In the genomic region with DNA sequence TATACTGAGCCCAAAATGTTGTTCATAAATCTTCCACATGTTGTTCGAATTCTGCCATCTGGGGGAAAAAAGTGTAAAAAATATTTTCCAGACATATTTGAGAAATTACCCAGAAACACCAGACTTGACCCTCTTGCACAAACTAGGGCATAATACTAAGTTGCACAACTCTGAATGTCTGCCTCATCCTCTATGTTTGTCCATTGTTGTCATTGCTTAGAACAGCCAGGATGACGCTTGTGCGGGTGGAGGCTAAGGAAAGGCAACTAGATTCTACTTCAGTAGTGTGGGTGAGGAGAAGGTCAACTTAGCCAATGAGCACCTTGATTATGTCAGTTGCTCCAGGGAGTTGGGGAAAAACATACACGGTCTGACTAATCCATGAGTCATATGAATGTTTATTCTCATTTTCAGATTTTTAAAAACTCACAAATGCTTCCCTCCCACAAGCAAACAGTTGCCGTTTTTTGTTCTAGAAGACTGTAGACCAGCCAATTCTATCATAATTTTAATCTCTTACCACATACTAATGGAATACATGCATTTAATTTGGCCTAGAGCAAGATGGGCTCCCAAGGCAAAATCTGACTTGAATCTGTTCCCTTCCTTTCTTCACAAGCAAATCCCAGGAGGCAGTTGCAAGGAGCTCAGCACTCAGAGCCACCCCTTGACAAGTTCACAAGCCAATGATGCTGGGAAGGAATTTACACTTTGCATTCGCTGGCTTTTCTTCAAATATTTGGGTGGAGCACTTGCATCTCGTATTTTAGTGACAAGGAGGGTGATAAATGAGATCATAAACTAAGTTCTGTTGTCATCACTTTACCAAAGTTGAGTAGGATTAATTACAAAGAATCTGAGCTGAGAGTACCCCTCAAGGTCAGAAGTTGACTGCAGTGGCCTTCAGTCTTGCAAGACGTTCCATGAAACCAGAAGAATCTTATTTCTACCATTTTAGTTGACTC, we compare ENCODE assay signal across 8 cellular contexts.
A peak's percentile ranks its signal among the peaks of the same experiment; 100 is the strongest.
DNase-seq lines count a peak whose midpoint lies in the region; ATAC-seq and TF ChIP-seq lines count a peak whose summit lies in the region.

No MANE protein-coding gene starts in this region.

- 15 to 19% methylated on average over 6 to 8 of the region's 8 CpGs for WGBS in gastroesophageal sphincter (ENCODE audit: low coverage in 1 of 2), 2 donors

- H3K27ac Mint-ChIP-seq in activated T-helper 2 cell treated with anti-CD3 and anti-CD28 coated beads, Interferon-gamma antibody, Interleukin-2, Interleukin-4, amounts not matched to agents 10 μg/mL and 5 μg/mL and 100 μg/mL, durations not matched to agents 14 hours and 24 hours and 36 hours: no peak overlapping the region

- H3K27ac ChIP-seq in gastroesophageal sphincter: peak overlapping the region; percentile 57 to 78 (median 69)

- peaks cover 12% of the 10 kb centered on the region for H3K4me1 Mint-ChIP-seq in activated T-helper 2 cell treated with anti-CD3 and anti-CD28 coated beads, Interferon-gamma antibody, Interleukin-2, Interleukin-4, amounts not matched to agents 10 μg/mL and 5 μg/mL and 100 μg/mL, durations not matched to agents 14 hours and 24 hours and 36 hours (ENCODE audit: low read depth)

- no peak for TF ChIP-seq EP300 in gastroesophageal sphincter (IDR thresholded peaks at IDR 0.05)

- H3K36me3 ChIP-seq in gastroesophageal sphincter: no peaks in the 10 kb centered on the region

- TF ChIP-seq POLR2A in gastroesophageal sphincter (IDR thresholded peaks at IDR 0.05): no peak

- H3K9me3 ChIP-seq in gastroesophageal sphincter: no peaks in the 10 kb centered on the region

- H3K9me3 Mint-ChIP-seq in activated T-helper 2 cell treated with anti-CD3 and anti-CD28 coated beads, Interferon-gamma antibody, Interleukin-2, Interleukin-4, amounts not matched to agents 10 μg/mL and 5 μg/mL and 100 μg/mL, durations not matched to agents 14 hours and 24 hours and 36 hours: no peaks in the 10 kb centered on the region

- H3K4me3 ChIP-seq in gastroesophageal sphincter: no peak overlapping the region

- H3K36me3 Mint-ChIP-seq in activated T-helper 2 cell treated with anti-CD3 and anti-CD28 coated beads, Interferon-gamma antibody, Interleukin-2, Interleukin-4, amounts not matched to agents 10 μg/mL and 5 μg/mL and 100 μg/mL, durations not matched to agents 14 hours and 24 hours and 36 hours (ENCODE audit: low read depth): no peaks in the 10 kb centered on the region

- peak; percentile 100 for DNase-seq in HCEC 1CT
- DNase-seq in T1000 (lab: John Stamatoyannopoulos, UW): peak; percentile 82
- DNase-seq in smooth muscle cell of the brain vasculature (ENCODE audit: low read depth, low spot score): peak; percentile 58
- DNase-seq in NCI-H524 treated with DMSO at 0.1 percent for 48 hours (lab: John Stamatoyannopoulos, UW): no peak
- no peak for DNase-seq in activated T-helper 2 cell treated with anti-CD3 and anti-CD28 coated beads, Interferon-gamma antibody, Interleukin-2, Interleukin-4, amounts not matched to agents 10 μg/mL and 5 μg/mL and 100 μg/mL, durations not matched to agents 14 hours and 24 hours and 36 hours (ENCODE audit: low spot score)

- H3K27me3 ChIP-seq in gastroesophageal sphincter: no peaks in the 10 kb centered on the region

- no peak for TF ChIP-seq CTCF in gastroesophageal sphincter (IDR thresholded peaks at IDR 0.05)

- intact Hi-C loops in activated T-helper 2 cell treated with anti-CD3 and anti-CD28 coated beads, Interferon-gamma antibody, Interleukin-2, Interleukin-4, amounts not matched to agents 10 μg/mL and 5 μg/mL and 100 μg/mL, durations not matched to agents 14 hours and 24 hours and 36 hours (cut with micrococcal nuclease): no loop called here

- ATAC-seq in gastroesophageal sphincter (peak; percentile 96), GM18517 (IDR thresholded peaks at IDR 0.05; ENCODE audit: unreplicated experiment) (no peak), GM19467 (IDR thresholded peaks at IDR 0.05; ENCODE audit: unreplicated experiment) (no peak)

- no peak overlapping the region for H3K4me3 Mint-ChIP-seq in activated T-helper 2 cell treated with anti-CD3 and anti-CD28 coated beads, Interferon-gamma antibody, Interleukin-2, Interleukin-4, amounts not matched to agents 10 μg/mL and 5 μg/mL and 100 μg/mL, durations not matched to agents 14 hours and 24 hours and 36 hours (ENCODE audit: low read depth)

- peaks cover 6 to 17% (median 9%) of the 10 kb centered on the region in 3 donors for H3K4me1 ChIP-seq in gastroesophageal sphincter

- peaks cover 11% of the 10 kb centered on the region for H3K27me3 Mint-ChIP-seq in activated T-helper 2 cell treated with anti-CD3 and anti-CD28 coated beads, Interferon-gamma antibody, Interleukin-2, Interleukin-4, amounts not matched to agents 10 μg/mL and 5 μg/mL and 100 μg/mL, durations not matched to agents 14 hours and 24 hours and 36 hours (ENCODE audit: low read depth)

Comparison
In these comparisons a context has a peak if more than half of its experiments do, and no peak if none do; other contexts are left out.
1. DNase-seq: peak in HCEC 1CT (single experiment), T1000 (single experiment) and smooth muscle cell of the brain vasculature (single experiment); none in NCI-H524 treated with DMSO at 0.1 percent for 48 hours (single experiment) and activated T-helper 2 cell treated with anti-CD3 and anti-CD28 coated beads, Interferon-gamma antibody, Interleukin-2, Interleukin-4, amounts not matched to agents 10 μg/mL and 5 μg/mL and 100 μg/mL, durations not matched to agents 14 hours and 24 hours and 36 hours (single experiment).